25 cellular contexts compared by ENCODE assay signal in genomic region chr2:97693476-97693875, GRCh38. TPM values are rescaled to one million over a fixed set of nuclear protein-coding genes. Genes with fewer than 3 reads are reported as not detected.
A peak's percentile ranks its signal among the peaks of the same experiment; 100 is the strongest.
DNase-seq lines count a peak whose midpoint lies in the region; ATAC-seq, FAIRE-seq and TF ChIP-seq lines count a peak whose summit lies in the region.
"Had no signal": no experiment of that assay in that cellular context is flagged by ENCODE, and none has a peak within 500 bp of the region (broad histone marks: within the 10 kb centered on the region; RNA-seq: fewer than 3 reads in every experiment).

No MANE protein-coding gene starts in this region.

- no peak overlapping the region for H3K4me2 ChIP-seq in Karpas-422 (ENCODE audit: low read depth, low read length, poor library complexity, severe bottlenecking)

- no peaks in the 10 kb centered on the region for H3K9me3 Mint-ChIP-seq in activated T-helper 17 cell treated with anti-CD3 and anti-CD28 coated beads, Interleukin-2, amount 50 U/mL, for 72 hours
- H3K9me3 Mint-ChIP-seq: activated T-helper 1 cell treated with anti-CD3 and anti-CD28 coated beads, Interleukin-12 subunit alpha, Interleukin-12 subunit beta, Interleukin-2, Interleukin-4 antibody, amounts not matched to agents 30 ng/mL and 10 ng/mL and 1 ng/mL, durations not matched to agents 14 hours and 24 hours and 36 hours had no signal

- DNase-seq in EH (ENCODE audit: low read depth) (peak; percentile 55), M059J (ENCODE audit: low read depth) (peak; percentile 50), bronchial epithelial cell (ENCODE audit: low read depth) (peak; percentile 21), myocyte (ENCODE audit: low read depth) (peak; percentile 88), Karpas-422 (no peak), GM10248 (ENCODE audit: extremely low spot score) (no peak), NCI-H748 treated with DMSO at 0.1 percent for 48 hours (lab: John Stamatoyannopoulos, UW) (no peak)
- DNase-seq: activated CD4-positive, CD25-positive, alpha-beta regulatory T cell treated with anti-CD3 and anti-CD28 coated beads, Interleukin-2, amount 50 U/mL, for 72 hours; activated CD8-positive, alpha-beta memory T cell treated with anti-CD3 and anti-CD28 coated beads for 24 hours; hippocampal formation; islet precursor cell; NCI-H1417; NCI-H2107; NCI-H510A treated with DMSO at 0.1 percent for 48 hours; T1000; uterus had no signal

- H3K36me3 Mint-ChIP-seq in activated T-helper 17 cell treated with anti-CD3 and anti-CD28 coated beads, Interleukin-2, amount 50 U/mL, for 72 hours (ENCODE audit: low read depth), result no peaks in the 10 kb centered on the region
- H3K36me3 Mint-ChIP-seq: activated naive CD8-positive, alpha-beta T cell had no signal

- FAIRE-seq in bronchial epithelial cell (lab: Jason Lieb, UNC), result no peak
- FAIRE-seq: frontal cortex, GM12878, H1 had no signal

- H3K9me2 ChIP-seq in Karpas-422 (replicated peaks; ENCODE audit: insufficient read depth, low read length), result no peaks in the 10 kb centered on the region

- H3K4me1 Mint-ChIP-seq in activated T-helper 17 cell treated with anti-CD3 and anti-CD28 coated beads, Interleukin-2, amount 50 U/mL, for 72 hours, result peaks cover 10% of the 10 kb centered on the region

- TF ChIP-seq CTCF in bronchial epithelial cell (IDR thresholded peaks at IDR 0.05; ENCODE audit: insufficient read depth, low read length, severe bottlenecking) (no peak), GM10248 (IDR thresholded peaks at IDR 0.05; ENCODE audit: control extremely low read depth, extremely low read depth, low read depth, missing control alignments) (no peak)

- H3K9ac ChIP-seq in Karpas-422 (ENCODE audit: low read length), result no peak overlapping the region

- ATAC-seq in activated T-helper 17 cell treated with anti-CD3 and anti-CD28 coated beads, Interleukin-2, amount 50 U/mL, for 72 hours (replicated peaks), result no peak
- ATAC-seq: GM12878 had no signal

- POLR2A ChIA-PET in GM10248 (lab: Yijun Ruan, JAX), result no interaction called here

- H3K27me3 Mint-ChIP-seq in activated T-helper 17 cell treated with anti-CD3 and anti-CD28 coated beads, Interleukin-2, amount 50 U/mL, for 72 hours, result no peaks in the 10 kb centered on the region
- H3K27me3 Mint-ChIP-seq: activated naive CD8-positive, alpha-beta T cell had no signal

- H3K27ac Mint-ChIP-seq in activated T-helper 17 cell treated with anti-CD3 and anti-CD28 coated beads, Interleukin-2, amount 50 U/mL, for 72 hours, result no peak overlapping the region
- H3K27ac Mint-ChIP-seq: activated naive CD8-positive, alpha-beta T cell; activated T-helper 1 cell treated with anti-CD3 and anti-CD28 coated beads, Interleukin-12 subunit alpha, Interleukin-12 subunit beta, Interleukin-2, Interleukin-4 antibody, amounts not matched to agents 30 ng/mL and 10 ng/mL and 1 ng/mL, durations not matched to agents 14 hours and 24 hours and 36 hours had no signal

- H3K4me1 ChIP-seq in Karpas-422 (ENCODE audit: low read length), result peaks cover 18% of the 10 kb centered on the region
- H3K4me1 ChIP-seq: right atrium auricular region, uterus had no signal

- no peak overlapping the region for H2AFZ ChIP-seq in Karpas-422 (ENCODE audit: low read length)

- H3K27ac ChIP-seq in Karpas-422 (ENCODE audit: low read length), result no peak overlapping the region
- H3K27ac ChIP-seq: coronary artery, right atrium auricular region, uterus had no signal

- CTCF ChIA-PET in GM10248 (lab: Yijun Ruan, JAX), result no interaction called here

- H3K36me3 ChIP-seq in bronchial epithelial cell (ENCODE audit: control insufficient read depth, insufficient read depth, low read length) (no peaks in the 10 kb centered on the region), Karpas-422 (ENCODE audit: insufficient read depth, low read length) (no peaks in the 10 kb centered on the region)
- H3K36me3 ChIP-seq: right atrium auricular region, uterus had no signal

- H3K4me3 ChIP-seq in bronchial epithelial cell (ENCODE audit: low read depth, low read length) (no peak overlapping the region), Karpas-422 (ENCODE audit: low read length) (no peak overlapping the region)
- H3K4me3 ChIP-seq: coronary artery, GM12878, lung, right atrium auricular region, uterus had no signal

- H3K79me2 ChIP-seq in Karpas-422 (ENCODE audit: low read length), result no peaks in the 10 kb centered on the region

- H4K20me1 ChIP-seq in Karpas-422 (ENCODE audit: insufficient read depth, low read depth, low read length), result no peaks in the 10 kb centered on the region

- no peaks in the 10 kb centered on the region for H3K9me3 ChIP-seq in Karpas-422 (ENCODE audit: low read length)
- H3K9me3 ChIP-seq: right atrium auricular region, uterus had no signal

- H3K27me3 ChIP-seq in bronchial epithelial cell (ENCODE audit: control insufficient read depth, insufficient read depth, low read length), result no peaks in the 10 kb centered on the region
- no peaks in the 10 kb centered on the region for H3K27me3 ChIP-seq in Karpas-422 (ENCODE audit: low read length)
- H3K27me3 ChIP-seq: right atrium auricular region, uterus had no signal

- H3K4me3 Mint-ChIP-seq in activated T-helper 17 cell treated with anti-CD3 and anti-CD28 coated beads, Interleukin-2, amount 50 U/mL, for 72 hours, result no peak overlapping the region
- H3K4me3 Mint-ChIP-seq: activated naive CD8-positive, alpha-beta T cell; activated T-helper 1 cell treated with anti-CD3 and anti-CD28 coated beads, Interleukin-12 subunit alpha, Interleukin-12 subunit beta, Interleukin-2, Interleukin-4 antibody, amounts not matched to agents 30 ng/mL and 10 ng/mL and 1 ng/mL, durations not matched to agents 14 hours and 24 hours and 36 hours had no signal

RNA-seq across cellular contexts. Expression of gene ZAP70, which starts 19.9 kb away (rescaled TPM):
- total RNA-seq in M059J (2014; rRNA removed; shearing (Covaris generic)), result not detected in 2 replicates
- total RNA-seq in bronchial epithelial cell (not detected in 2 replicates), myocyte (2.2 and 2.3 TPM in 2 replicates)
- 0.90 TPM for polyA plus RNA-seq in myocyte (2012)
- total RNA-seq in activated T-helper 17 cell treated with anti-CD3 and anti-CD28 coated beads, Interleukin-2, amount 50 U/mL, for 72 hours, result 100 to 1,000 TPM; 176 to 233 TPM
- not detected in 2 replicates for total RNA-seq in Karpas-422 (2014; rRNA removed; shearing (Covaris generic); ENCODE audit: low replicate concordance)
- total RNA-seq: H1 had no signal

RNA-seq across cellular contexts. Expression of gene C2orf92, which starts 24.0 kb away (rescaled TPM):
- total RNA-seq in M059J (2014; rRNA removed; shearing (Covaris generic)), result 1.1 TPM in 1 of 2 replicates, not detected in the other
- 0.26 and 0.51 TPM in 2 replicates for total RNA-seq in bronchial epithelial cell
- 4.9 and 5.7 TPM in 2 replicates for total RNA-seq in myocyte
- 6.1 TPM for polyA plus RNA-seq in myocyte (2012)
- 10 to 100 TPM; 12.0 to 51.2 TPM for total RNA-seq in activated T-helper 17 cell treated with anti-CD3 and anti-CD28 coated beads, Interleukin-2, amount 50 U/mL, for 72 hours
- 5.2 and 5.9 TPM in 2 replicates for total RNA-seq in Karpas-422 (2014; rRNA removed; shearing (Covaris generic); ENCODE audit: low replicate concordance)

RNA-seq across cellular contexts. Expression of gene ACTR1B, which starts 29.6 kb away (rescaled TPM):
- 39.4 and 52.6 TPM in 2 replicates for total RNA-seq in M059J (2014; rRNA removed; shearing (Covaris generic))
- total RNA-seq in bronchial epithelial cell (52.9 and 59.2 TPM in 2 replicates), myocyte (81.1 and 87.4 TPM in 2 replicates)
- 93.5 TPM for polyA plus RNA-seq in myocyte (2012)
- total RNA-seq in activated T-helper 17 cell treated with anti-CD3 and anti-CD28 coated beads, Interleukin-2, amount 50 U/mL, for 72 hours, result 100 to 1,000 TPM in 1 of 2 donors, 10 to 100 TPM in 1; 68.7 to 148 TPM
- 32.1 and 65.3 TPM in 2 replicates for total RNA-seq in Karpas-422 (2014; rRNA removed; shearing (Covaris generic); ENCODE audit: low replicate concordance)

RNA-seq across cellular contexts. Expression of gene COX5B, which starts 47.6 kb away (rescaled TPM):
- 433 and 603 TPM in 2 replicates for total RNA-seq in M059J (2014; rRNA removed; shearing (Covaris generic))
- total RNA-seq in bronchial epithelial cell (416 and 525 TPM in 2 replicates), myocyte (228 and 268 TPM in 2 replicates)
- polyA plus RNA-seq in myocyte (2012), result 329 TPM
- 100 to 1,000 TPM; 218 to 235 TPM for total RNA-seq in activated T-helper 17 cell treated with anti-CD3 and anti-CD28 coated beads, Interleukin-2, amount 50 U/mL, for 72 hours
- total RNA-seq in Karpas-422 (2014; rRNA removed; shearing (Covaris generic); ENCODE audit: low replicate concordance), result 374 and 606 TPM in 2 replicates

Comparison
In these comparisons a context has a peak if more than half of its experiments do, and no peak if none do; other contexts are left out.
1. DNase-seq: peak in EH (single experiment), M059J (single experiment), bronchial epithelial cell (single experiment) and myocyte (single experiment); none in Karpas-422 (single experiment), GM10248 (single experiment) and NCI-H748 treated with DMSO at 0.1 percent for 48 hours (single experiment).
2. RNA of gene ZAP70, which starts 19.9 kb away (total RNA-seq): 176 to 233 TPM in activated T-helper 17 cell treated with anti-CD3 and anti-CD28 coated beads, Interleukin-2, amount 50 U/mL, for 72 hours; 2.2 to 2.3 TPM in myocyte, not detected in M059J, not detected in bronchial epithelial cell and not detected in Karpas-422; every median in the first group is over 10 times any median in the second.